ENCODE assay signal across 22 cellular contexts in the genomic region with DNA sequence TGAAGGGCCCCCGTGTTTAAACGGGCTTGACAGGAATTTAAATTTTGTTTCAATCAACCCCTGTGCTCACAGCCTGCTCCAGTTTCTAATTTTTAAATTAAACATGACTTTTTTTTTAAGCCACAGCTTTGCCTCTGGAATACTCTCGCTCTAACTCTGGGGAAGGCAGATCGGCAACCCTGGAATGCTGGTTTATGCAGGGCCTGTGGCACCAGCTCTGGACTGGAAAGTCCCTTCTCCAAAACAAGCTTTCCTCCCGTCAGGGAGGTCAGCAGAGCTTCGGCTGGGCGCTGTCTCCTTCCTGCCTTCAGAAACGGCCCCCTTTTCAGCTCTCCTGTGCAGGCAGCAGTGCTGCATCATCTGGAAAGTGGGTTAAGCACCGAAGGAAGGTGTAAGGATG. TPM values are rescaled to one million over a fixed set of nuclear protein-coding genes. Genes with fewer than 3 reads are reported as not detected.
A peak's percentile ranks its signal among the peaks of the same experiment; 100 is the strongest.
DNase-seq lines count a peak whose midpoint lies in the region; TF ChIP-seq lines count a peak whose summit lies in the region.
"Had no signal": no experiment of that assay in that cellular context is flagged by ENCODE, and none has a peak within 500 bp of the region (broad histone marks: within the 10 kb centered on the region; RNA-seq: fewer than 3 reads in every experiment).

No MANE protein-coding gene starts in this region.

- H3K27me3 ChIP-seq in HUES48 (ENCODE audit: control insufficient read depth, insufficient read depth, low read length) (no peaks in the 10 kb centered on the region), OCI-LY3 (ENCODE audit: low read depth, low read length) (no peaks in the 10 kb centered on the region), endodermal cell (ENCODE audit: control insufficient read depth, insufficient read depth, low read length, poor library complexity, severe bottlenecking) (peaks cover 98% of the 10 kb centered on the region), spleen (replicated peaks in 1 of 7) (no peaks in the 10 kb centered on the region)
- H3K27me3 ChIP-seq: hepatocyte, upper lobe of left lung had no signal

- H3K9ac ChIP-seq in HUES48 (ENCODE audit: low read depth, low read length) (no peak overlapping the region), OCI-LY3 (ENCODE audit: low read length) (peak overlapping the region; percentile 23; the same call in 1 of the 2 replicates), endodermal cell (ENCODE audit: extremely low read depth, low read length, poor library complexity, severe bottlenecking) (no peak overlapping the region)

- H3K27ac ChIP-seq in HUES48 (ENCODE audit: low read depth, low read length), result peak overlapping the region; percentile 66
- no peak overlapping the region for H3K27ac ChIP-seq in OCI-LY3 (ENCODE audit: low read length)
- H3K27ac ChIP-seq in endodermal cell (ENCODE audit: low read depth, low read length), result peak overlapping the region; percentile 13
- peak overlapping the region in 5 of 8 donors; percentile 5 to 71 (median 61) for H3K27ac ChIP-seq in spleen
- H3K27ac ChIP-seq: hepatocyte, upper lobe of left lung had no signal

- H3K9me3 ChIP-seq in HUES48 (ENCODE audit: control insufficient read depth, insufficient read depth, low read length) (no peaks in the 10 kb centered on the region), OCI-LY3 (ENCODE audit: insufficient read depth, low read length) (peaks cover 14% of the 10 kb centered on the region; the same call in 1 of the 2 replicates), endodermal cell (ENCODE audit: control insufficient read depth, low read length) (no peaks in the 10 kb centered on the region), spleen (no peaks in the 10 kb centered on the region)
- H3K9me3 ChIP-seq: upper lobe of left lung had no signal

- H3K4me3 Mint-ChIP-seq in endodermal cell, result no peak overlapping the region
- H3K4me3 Mint-ChIP-seq in activated T-helper 2 cell treated with anti-CD3 and anti-CD28 coated beads, Interferon-gamma antibody, Interleukin-2, Interleukin-4, amounts not matched to agents 10 μg/mL and 5 μg/mL and 100 μg/mL, durations not matched to agents 14 hours and 24 hours and 36 hours (ENCODE audit: low read depth), result no peak overlapping the region
- H3K4me3 Mint-ChIP-seq: activated CD4-positive, alpha-beta T cell treated with anti-CD3 and anti-CD28 coated beads for 36 hours; activated CD8-positive, alpha-beta memory T cell treated with anti-CD3 and anti-CD28 coated beads, Interleukin-2, amount 10 ng/mL, durations not matched to agents 7 days and 5 days had no signal

- intact Hi-C loops in spleen (cut with DNase I; ENCODE audit: low total_unique reads), result no loop called here
- intact Hi-C loops in activated T-helper 2 cell treated with anti-CD3 and anti-CD28 coated beads, Interferon-gamma antibody, Interleukin-2, Interleukin-4, amounts not matched to agents 10 μg/mL and 5 μg/mL and 100 μg/mL, durations not matched to agents 14 hours and 24 hours and 36 hours (cut with micrococcal nuclease), result no loop called here

- H3K36me3 Mint-ChIP-seq in endodermal cell (ENCODE audit: low read depth), result no peaks in the 10 kb centered on the region
- peaks cover 5% of the 10 kb centered on the region for H3K36me3 Mint-ChIP-seq in activated T-helper 2 cell treated with anti-CD3 and anti-CD28 coated beads, Interferon-gamma antibody, Interleukin-2, Interleukin-4, amounts not matched to agents 10 μg/mL and 5 μg/mL and 100 μg/mL, durations not matched to agents 14 hours and 24 hours and 36 hours (ENCODE audit: low read depth)

- WGBS in endodermal cell (ENCODE audit: insufficient coverage in 1 of 2, insufficient read length in 1 of 2), 2 experiments, result 38 to 41% methylated on average over 8 to 9 of the region's 9 CpGs
- WGBS in spleen, 5 donors, result 52 to 64% (median 56%) methylated on average over 9 of the region's 9 CpGs

- H3K9me3 Mint-ChIP-seq in endodermal cell, result no peaks in the 10 kb centered on the region
- H3K9me3 Mint-ChIP-seq in activated T-helper 2 cell treated with anti-CD3 and anti-CD28 coated beads, Interferon-gamma antibody, Interleukin-2, Interleukin-4, amounts not matched to agents 10 μg/mL and 5 μg/mL and 100 μg/mL, durations not matched to agents 14 hours and 24 hours and 36 hours, result no peaks in the 10 kb centered on the region
- H3K9me3 Mint-ChIP-seq: activated naive CD8-positive, alpha-beta T cell treated with anti-CD3 and anti-CD28 coated beads, Interleukin-2, amount 10 ng/mL, durations not matched to agents 7 days and 5 days; brain had no signal

- peaks cover 40% of the 10 kb centered on the region for H3K4me1 ChIP-seq in HUES48 (ENCODE audit: control insufficient read depth, insufficient read depth, low read length)
- H3K4me1 ChIP-seq in OCI-LY3 (ENCODE audit: low read length), result peaks cover 38% of the 10 kb centered on the region
- H3K4me1 ChIP-seq in endodermal cell (ENCODE audit: control insufficient read depth, insufficient read depth, low read length), result peaks cover 5% of the 10 kb centered on the region
- peaks cover 13 to 58% (median 33%) of the 10 kb centered on the region in 6 donors for H3K4me1 ChIP-seq in spleen
- H3K4me1 ChIP-seq: upper lobe of left lung had no signal

- H3K27me3 Mint-ChIP-seq in endodermal cell (ENCODE audit: insufficient read depth), result peaks cover 98% of the 10 kb centered on the region
- H3K27me3 Mint-ChIP-seq in activated T-helper 2 cell treated with anti-CD3 and anti-CD28 coated beads, Interferon-gamma antibody, Interleukin-2, Interleukin-4, amounts not matched to agents 10 μg/mL and 5 μg/mL and 100 μg/mL, durations not matched to agents 14 hours and 24 hours and 36 hours (ENCODE audit: low read depth), result no peaks in the 10 kb centered on the region
- H3K27me3 Mint-ChIP-seq: activated CD4-positive, alpha-beta T cell treated with anti-CD3 and anti-CD28 coated beads for 36 hours; activated CD8-positive, alpha-beta memory T cell treated with anti-CD3 and anti-CD28 coated beads, Interleukin-2, amount 10 ng/mL, durations not matched to agents 7 days and 5 days; activated naive CD8-positive, alpha-beta T cell treated with anti-CD3 and anti-CD28 coated beads, Interleukin-2, amount 10 ng/mL, durations not matched to agents 7 days and 5 days had no signal

- H3K27ac Mint-ChIP-seq in endodermal cell, result no peak overlapping the region
- no peak overlapping the region for H3K27ac Mint-ChIP-seq in activated T-helper 2 cell treated with anti-CD3 and anti-CD28 coated beads, Interferon-gamma antibody, Interleukin-2, Interleukin-4, amounts not matched to agents 10 μg/mL and 5 μg/mL and 100 μg/mL, durations not matched to agents 14 hours and 24 hours and 36 hours
- H3K27ac Mint-ChIP-seq: activated CD4-positive, alpha-beta T cell treated with anti-CD3 and anti-CD28 coated beads for 36 hours; activated CD8-positive, alpha-beta memory T cell treated with anti-CD3 and anti-CD28 coated beads, Interleukin-2, amount 10 ng/mL, durations not matched to agents 7 days and 5 days had no signal

- peak overlapping the region; percentile 70 for H3K4me2 ChIP-seq in OCI-LY3 (ENCODE audit: low read length)
- H3K4me2 ChIP-seq: hepatocyte had no signal

- H2AFZ ChIP-seq in OCI-LY3 (ENCODE audit: low read depth, low read length), result peak overlapping the region; percentile 24; the same call in 1 of the 2 replicates
- H2AFZ ChIP-seq: hepatocyte had no signal

- TF ChIP-seq POLR2A in spleen (IDR thresholded peaks at IDR 0.05), result no peak

- no peak for TF ChIP-seq CTCF in OCI-LY3 (IDR thresholded peaks at IDR 0.05; ENCODE audit: low read depth, low read length)
- no peak for TF ChIP-seq CTCF in endodermal cell (conservative IDR thresholded peaks at IDR 0.05)
- TF ChIP-seq CTCF in spleen (IDR thresholded peaks at IDR 0.05 in 8 of 11, conservative IDR thresholded peaks at IDR 0.05 in 3 of 11), result no peak
- TF ChIP-seq CTCF in foreskin fibroblast (IDR thresholded peaks at IDR 0.05; ENCODE audit: low read depth, low read length), result no peak

- H3K36me3 ChIP-seq in HUES48 (ENCODE audit: control insufficient read depth, insufficient read depth, low read length), result no peaks in the 10 kb centered on the region
- peaks cover 6% of the 10 kb centered on the region for H3K36me3 ChIP-seq in OCI-LY3 (replicated peaks; ENCODE audit: low read depth, low read length)
- H3K36me3 ChIP-seq in endodermal cell (ENCODE audit: control insufficient read depth, insufficient read depth, low read length), result no peaks in the 10 kb centered on the region
- peaks cover 0 to 11% (median 0%) of the 10 kb centered on the region in 6 donors for H3K36me3 ChIP-seq in spleen

- H3K4me3 ChIP-seq in HUES48 (ENCODE audit: low read depth, low read length) (no peak overlapping the region), OCI-LY3 (ENCODE audit: low read length) (peak overlapping the region; percentile 45), endodermal cell (ENCODE audit: low read length) (no peak overlapping the region), spleen (no peak overlapping the region), foreskin fibroblast (ENCODE audit: low read depth in 1 of 2, low read length in 2 of 2) (no peak overlapping the region)
- H3K4me3 ChIP-seq: hepatocyte, upper lobe of left lung had no signal

- peak; percentile 64 for DNase-seq in endodermal cell
- DNase-seq in spleen, result no peak
- no peak for DNase-seq in foreskin fibroblast
- DNase-seq in activated CD4-positive, alpha-beta T cell treated with anti-CD3 and anti-CD28 coated beads, Interleukin-2, amount 50 U/mL, for 48 hours, result no peak
- no peak for DNase-seq in activated T-helper 2 cell treated with anti-CD3 and anti-CD28 coated beads, Interferon-gamma antibody, Interleukin-2, Interleukin-4, amounts not matched to agents 10 μg/mL and 5 μg/mL and 100 μg/mL, durations not matched to agents 14 hours and 24 hours and 36 hours (ENCODE audit: low spot score)
- DNase-seq: cortex of kidney, DMS79, NCI-H1105, right cardiac atrium, upper lobe of left lung had no signal

- H3K4me1 Mint-ChIP-seq in endodermal cell, result peaks cover 50% of the 10 kb centered on the region
- H3K4me1 Mint-ChIP-seq in activated T-helper 2 cell treated with anti-CD3 and anti-CD28 coated beads, Interferon-gamma antibody, Interleukin-2, Interleukin-4, amounts not matched to agents 10 μg/mL and 5 μg/mL and 100 μg/mL, durations not matched to agents 14 hours and 24 hours and 36 hours (ENCODE audit: low read depth), result peaks cover 19% of the 10 kb centered on the region

- H3K79me2 ChIP-seq in OCI-LY3 (ENCODE audit: low read length), result no peaks in the 10 kb centered on the region
- H3K79me2 ChIP-seq: hepatocyte had no signal

- H4K20me1 ChIP-seq in OCI-LY3 (ENCODE audit: insufficient read depth, low read length), result no peaks in the 10 kb centered on the region

RNA-seq across cellular contexts. Expression of gene SKOR1, which starts 42.7 kb away (rescaled TPM):
- total RNA-seq in endodermal cell (under 1 TPM; 0.37 to 0.51 TPM), spleen (1 to 10 TPM in 1 of 7 donors, under 1 TPM in 6; 0.17 to 1.1 (median 0.57) TPM)
- polyA plus RNA-seq in endodermal cell (2013, experiment 1 of 2), result 2.0 TPM
- polyA plus RNA-seq in endodermal cell (2013, experiment 2 of 2), result 1.7 TPM
- polyA plus RNA-seq in spleen, result under 1 TPM; 0.06 to 0.29 (median 0.20) TPM
- total RNA-seq in activated T-helper 2 cell treated with anti-CD3 and anti-CD28 coated beads, Interferon-gamma antibody, Interleukin-2, Interleukin-4, amounts not matched to agents 10 μg/mL and 5 μg/mL and 100 μg/mL, durations not matched to agents 14 hours and 24 hours and 36 hours, result 0.09 and 0.21 TPM in 2 replicates
- total RNA-seq: Right ventricle myocardium inferior had no signal

RNA-seq across cellular contexts. Expression of gene RNU6-1, which starts 57.3 kb away (rescaled TPM):
- total RNA-seq in endodermal cell, result not detected
- polyA plus RNA-seq in endodermal cell (2013, experiment 1 of 2), result under 0.01 TPM
- under 0.01 TPM for polyA plus RNA-seq in endodermal cell (2013, experiment 2 of 2)
- total RNA-seq in spleen, result not detected
- polyA plus RNA-seq in spleen, result not detected
- total RNA-seq in activated T-helper 2 cell treated with anti-CD3 and anti-CD28 coated beads, Interferon-gamma antibody, Interleukin-2, Interleukin-4, amounts not matched to agents 10 μg/mL and 5 μg/mL and 100 μg/mL, durations not matched to agents 14 hours and 24 hours and 36 hours, result not detected in 2 replicates
- total RNA-seq: activated CD4-positive, alpha-beta T cell treated with anti-CD3 and anti-CD28 coated beads for 36 hours; activated CD8-positive, alpha-beta memory T cell treated with anti-CD3 and anti-CD28 coated beads, Interleukin-2, amount 10 ng/mL, durations not matched to agents 7 days and 5 days; activated naive CD8-positive, alpha-beta T cell treated with anti-CD3 and anti-CD28 coated beads, Interleukin-2, amount 10 ng/mL, durations not matched to agents 7 days and 5 days; endothelial cell of umbilical vein; hepatocyte; lung microvascular endothelial cell; myocyte; osteoblast; right cardiac atrium; Right ventricle myocardium inferior; upper lobe of left lung had no signal
- polyA plus RNA-seq: endothelial cell of umbilical vein, hepatocyte, right cardiac atrium had no signal
